8 cellular contexts compared by ENCODE assay signal in genomic region chr11:94740083-94740974, GRCh38. TPM values are rescaled to one million over a fixed set of nuclear protein-coding genes. Genes with fewer than 3 reads are reported as not detected.
DNase-seq lines count a peak whose midpoint lies in the region; ATAC-seq and TF ChIP-seq lines count a peak whose summit lies in the region.

No MANE protein-coding gene starts in this region.

- no peaks in the 10 kb centered on the region for H3K27me3 Mint-ChIP-seq in osteocyte (ENCODE audit: unreplicated experiment)
- peaks cover 0 to 35% of the 10 kb centered on the region in 2 donors for H3K27me3 Mint-ChIP-seq in effector memory CD8-positive, alpha-beta T cell

- peak; percentile 48 for DNase-seq in ELF-1 (ENCODE audit: low read depth, low spot score)
- peak; percentile 17 to 22 for DNase-seq in activated T-cell treated with anti-CD3 and anti-CD28 coated beads, Interleukin-2, amount 50 U/mL, for 48 hours
- DNase-seq in head of caudate nucleus: peak; percentile 12 to 88 (median 74)
- DNase-seq in osteocyte (ENCODE audit: extremely low spot score, unreplicated experiment): no peak
- no peak for DNase-seq in effector memory CD8-positive, alpha-beta T cell
- no peak for DNase-seq in amniotic stem cell (lab: John Stamatoyannopoulos, UW)
- DNase-seq in SKM-1 treated with dmso at 0.1 percent for 144 hours (lab: John Stamatoyannopoulos, UW; ENCODE audit: unreplicated experiment): no peak

- H3K27ac Mint-ChIP-seq in osteocyte (ENCODE audit: unreplicated experiment): peak overlapping the region; percentile 8
- no peak overlapping the region for H3K27ac Mint-ChIP-seq in effector memory CD8-positive, alpha-beta T cell

- H3K36me3 Mint-ChIP-seq in osteocyte (ENCODE audit: unreplicated experiment): no peaks in the 10 kb centered on the region
- H3K36me3 Mint-ChIP-seq in effector memory CD8-positive, alpha-beta T cell (ENCODE audit: insufficient read depth): no peaks in the 10 kb centered on the region

- no peak overlapping the region; the same call in 1 of the 2 replicates for H3K27ac ChIP-seq in HUES6 (ENCODE audit: low read depth, low read length)

- H3K4me3 ChIP-seq in HUES6 (ENCODE audit: low read depth, low read length): peak overlapping the region; percentile 72

- H3K9me3 ChIP-seq in HUES6 (ENCODE audit: control insufficient read depth, insufficient read depth, low read depth, low read length): no peaks in the 10 kb centered on the region

- peaks cover 16% of the 10 kb centered on the region for H3K4me1 Mint-ChIP-seq in osteocyte (ENCODE audit: unreplicated experiment)
- peaks cover 0 to 7% of the 10 kb centered on the region in 2 donors for H3K4me1 Mint-ChIP-seq in effector memory CD8-positive, alpha-beta T cell (ENCODE audit: low read depth in 2 of 2)

- peaks cover 64% of the 10 kb centered on the region for H3K4me1 ChIP-seq in HUES6 (ENCODE audit: control insufficient read depth, insufficient read depth, low read length)

- H3K4me3 Mint-ChIP-seq in osteocyte (ENCODE audit: unreplicated experiment): peak overlapping the region; percentile 82
- peak overlapping the region in 1 of 2 donors; percentile 26 for H3K4me3 Mint-ChIP-seq in effector memory CD8-positive, alpha-beta T cell

- H3K27me3 ChIP-seq in HUES6 (ENCODE audit: control insufficient read depth, insufficient read depth, low read length): peaks cover 26% of the 10 kb centered on the region

- intact Hi-C loops in head of caudate nucleus (cut with DNase I): no loop called here

- ATAC-seq in effector memory CD8-positive, alpha-beta T cell (replicated peaks): no peak

- H3K9me3 Mint-ChIP-seq in osteocyte (ENCODE audit: unreplicated experiment): no peaks in the 10 kb centered on the region
- no peaks in the 10 kb centered on the region for H3K9me3 Mint-ChIP-seq in effector memory CD8-positive, alpha-beta T cell

- TF ChIP-seq CTCF in osteocyte (IDR thresholded peaks at IDR 0.05): no peak

- H3K9ac ChIP-seq in HUES6 (ENCODE audit: low read length): peak overlapping the region; percentile 51

- H3K36me3 ChIP-seq in HUES6 (ENCODE audit: control insufficient read depth, insufficient read depth, low read length): no peaks in the 10 kb centered on the region

RNA-seq across cellular contexts. Expression of gene AMOTL1, which starts 27.8 kb away (rescaled TPM):
- 66.6 and 71.7 TPM in 2 replicates for total RNA-seq in osteocyte

Comparison
In these comparisons a context has a peak if more than half of its experiments do, and no peak if none do; other contexts are left out.
1. DNase-seq: peak in ELF-1 (single experiment), activated T-cell treated with anti-CD3 and anti-CD28 coated beads, Interleukin-2, amount 50 U/mL, for 48 hours (2 of 2) and head of caudate nucleus (42 of 42); none in osteocyte (single experiment), effector memory CD8-positive, alpha-beta T cell (0 of 3), amniotic stem cell (single experiment) and SKM-1 treated with dmso at 0.1 percent for 144 hours (single experiment).